Comparison of ENCODE assay signal across 3 cellular contexts in the genomic region with DNA sequence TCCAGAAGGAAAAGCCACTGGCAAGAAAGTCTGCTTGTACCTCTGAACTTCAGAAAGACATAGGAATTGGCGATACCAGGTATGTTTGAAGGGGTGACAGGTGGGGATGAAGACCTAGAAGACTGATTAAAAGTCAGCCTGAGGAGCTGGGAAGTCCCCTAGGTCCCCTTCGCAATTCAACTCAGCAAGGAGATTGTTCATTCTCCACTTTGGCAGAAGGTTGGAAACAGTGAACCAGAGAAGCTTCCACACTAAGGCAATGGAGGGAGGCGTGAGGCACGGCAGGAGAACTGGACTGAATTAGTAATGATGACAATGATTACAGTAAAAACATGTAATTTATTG.
TF ChIP-seq lines count a peak whose summit lies in the region.

No MANE protein-coding gene starts in this region.

TF ChIP-seq in GM23338, 12 proteins besides CTCF, POLR2A, EP300 and RAD21 (continues in another document):
- TF ChIP-seq, protein P1, sequence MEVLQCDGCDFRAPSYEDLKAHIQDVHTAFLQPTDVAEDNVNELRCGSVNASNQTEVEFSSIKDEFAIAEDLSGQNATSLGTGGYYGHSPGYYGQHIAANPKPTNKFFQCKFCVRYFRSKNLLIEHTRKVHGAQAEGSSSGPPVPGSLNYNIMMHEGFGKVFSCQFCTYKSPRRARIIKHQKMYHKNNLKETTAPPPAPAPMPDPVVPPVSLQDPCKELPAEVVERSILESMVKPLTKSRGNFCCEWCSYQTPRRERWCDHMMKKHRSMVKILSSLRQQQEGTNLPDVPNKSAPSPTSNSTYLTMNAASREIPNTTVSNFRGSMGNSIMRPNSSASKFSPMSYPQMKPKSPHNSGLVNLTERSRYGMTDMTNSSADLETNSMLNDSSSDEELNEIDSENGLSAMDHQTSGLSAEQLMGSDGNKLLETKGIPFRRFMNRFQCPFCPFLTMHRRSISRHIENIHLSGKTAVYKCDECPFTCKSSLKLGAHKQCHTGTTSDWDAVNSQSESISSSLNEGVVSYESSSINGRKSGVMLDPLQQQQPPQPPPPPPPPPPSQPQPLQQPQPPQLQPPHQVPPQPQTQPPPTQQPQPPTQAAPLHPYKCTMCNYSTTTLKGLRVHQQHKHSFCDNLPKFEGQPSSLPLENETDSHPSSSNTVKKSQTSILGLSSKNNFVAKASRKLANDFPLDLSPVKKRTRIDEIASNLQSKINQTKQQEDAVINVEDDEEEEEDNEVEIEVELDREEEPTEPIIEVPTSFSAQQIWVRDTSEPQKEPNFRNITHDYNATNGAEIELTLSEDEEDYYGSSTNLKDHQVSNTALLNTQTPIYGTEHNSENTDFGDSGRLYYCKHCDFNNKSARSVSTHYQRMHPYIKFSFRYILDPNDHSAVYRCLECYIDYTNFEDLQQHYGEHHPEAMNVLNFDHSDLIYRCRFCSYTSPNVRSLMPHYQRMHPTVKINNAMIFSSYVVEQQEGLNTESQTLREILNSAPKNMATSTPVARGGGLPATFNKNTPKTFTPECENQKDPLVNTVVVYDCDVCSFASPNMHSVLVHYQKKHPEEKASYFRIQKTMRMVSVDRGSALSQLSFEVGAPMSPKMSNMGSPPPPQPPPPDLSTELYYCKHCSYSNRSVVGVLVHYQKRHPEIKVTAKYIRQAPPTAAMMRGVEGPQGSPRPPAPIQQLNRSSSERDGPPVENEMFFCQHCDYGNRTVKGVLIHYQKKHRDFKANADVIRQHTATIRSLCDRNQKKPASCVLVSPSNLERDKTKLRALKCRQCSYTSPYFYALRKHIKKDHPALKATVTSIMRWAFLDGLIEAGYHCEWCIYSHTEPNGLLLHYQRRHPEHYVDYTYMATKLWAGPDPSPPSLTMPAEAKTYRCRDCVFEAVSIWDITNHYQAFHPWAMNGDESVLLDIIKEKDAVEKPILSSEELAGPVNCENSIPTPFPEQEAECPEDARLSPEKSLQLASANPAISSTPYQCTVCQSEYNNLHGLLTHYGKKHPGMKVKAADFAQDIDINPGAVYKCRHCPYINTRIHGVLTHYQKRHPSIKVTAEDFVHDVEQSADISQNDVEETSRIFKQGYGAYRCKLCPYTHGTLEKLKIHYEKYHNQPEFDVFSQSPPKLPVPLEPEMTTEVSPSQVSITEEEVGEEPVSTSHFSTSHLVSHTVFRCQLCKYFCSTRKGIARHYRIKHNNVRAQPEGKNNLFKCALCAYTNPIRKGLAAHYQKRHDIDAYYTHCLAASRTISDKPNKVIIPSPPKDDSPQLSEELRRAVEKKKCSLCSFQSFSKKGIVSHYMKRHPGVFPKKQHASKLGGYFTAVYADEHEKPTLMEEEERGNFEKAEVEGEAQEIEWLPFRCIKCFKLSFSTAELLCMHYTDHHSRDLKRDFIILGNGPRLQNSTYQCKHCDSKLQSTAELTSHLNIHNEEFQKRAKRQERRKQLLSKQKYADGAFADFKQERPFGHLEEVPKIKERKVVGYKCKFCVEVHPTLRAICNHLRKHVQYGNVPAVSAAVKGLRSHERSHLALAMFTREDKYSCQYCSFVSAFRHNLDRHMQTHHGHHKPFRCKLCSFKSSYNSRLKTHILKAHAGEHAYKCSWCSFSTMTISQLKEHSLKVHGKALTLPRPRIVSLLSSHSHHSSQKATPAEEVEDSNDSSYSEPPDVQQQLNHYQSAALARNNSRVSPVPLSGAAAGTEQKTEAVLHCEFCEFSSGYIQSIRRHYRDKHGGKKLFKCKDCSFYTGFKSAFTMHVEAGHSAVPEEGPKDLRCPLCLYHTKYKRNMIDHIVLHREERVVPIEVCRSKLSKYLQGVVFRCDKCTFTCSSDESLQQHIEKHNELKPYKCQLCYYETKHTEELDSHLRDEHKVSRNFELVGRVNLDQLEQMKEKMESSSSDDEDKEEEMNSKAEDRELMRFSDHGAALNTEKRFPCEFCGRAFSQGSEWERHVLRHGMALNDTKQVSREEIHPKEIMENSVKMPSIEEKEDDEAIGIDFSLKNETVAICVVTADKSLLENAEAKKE (CRISPR knock-in tag; IDR thresholded peaks at IDR 0.05), result no peak
- TF ChIP-seq ZNF114 (CRISPR knock-in tag; IDR thresholded peaks at IDR 0.05), result no peak
- no peak for TF ChIP-seq EZH2phosphoT487 (IDR thresholded peaks at IDR 0.05; ENCODE audit: unreplicated experiment)

TF ChIP-seq in GM12878, 131 proteins besides CTCF, POLR2A, EP300 and RAD21 (continues in another document):
- TF ChIP-seq CBX5 (IDR thresholded peaks at IDR 0.05; ENCODE audit: low read depth), result no peak
- TF ChIP-seq, protein P2, sequence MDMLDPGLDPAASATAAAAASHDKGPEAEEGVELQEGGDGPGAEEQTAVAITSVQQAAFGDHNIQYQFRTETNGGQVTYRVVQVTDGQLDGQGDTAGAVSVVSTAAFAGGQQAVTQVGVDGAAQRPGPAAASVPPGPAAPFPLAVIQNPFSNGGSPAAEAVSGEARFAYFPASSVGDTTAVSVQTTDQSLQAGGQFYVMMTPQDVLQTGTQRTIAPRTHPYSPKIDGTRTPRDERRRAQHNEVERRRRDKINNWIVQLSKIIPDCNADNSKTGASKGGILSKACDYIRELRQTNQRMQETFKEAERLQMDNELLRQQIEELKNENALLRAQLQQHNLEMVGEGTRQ (IDR thresholded peaks at IDR 0.05; ENCODE audit: borderline replicate concordance, low read depth, low read length), result no peak
- TF ChIP-seq CREB1 (IDR thresholded peaks at IDR 0.05; ENCODE audit: low read depth), result no peak
- TF ChIP-seq KDM1A (IDR thresholded peaks at IDR 0.05; ENCODE audit: borderline replicate concordance), result no peak
- TF ChIP-seq BCL11A (IDR thresholded peaks at IDR 0.05; ENCODE audit: low read depth, low read length), result no peak
- TF ChIP-seq, protein P3, sequence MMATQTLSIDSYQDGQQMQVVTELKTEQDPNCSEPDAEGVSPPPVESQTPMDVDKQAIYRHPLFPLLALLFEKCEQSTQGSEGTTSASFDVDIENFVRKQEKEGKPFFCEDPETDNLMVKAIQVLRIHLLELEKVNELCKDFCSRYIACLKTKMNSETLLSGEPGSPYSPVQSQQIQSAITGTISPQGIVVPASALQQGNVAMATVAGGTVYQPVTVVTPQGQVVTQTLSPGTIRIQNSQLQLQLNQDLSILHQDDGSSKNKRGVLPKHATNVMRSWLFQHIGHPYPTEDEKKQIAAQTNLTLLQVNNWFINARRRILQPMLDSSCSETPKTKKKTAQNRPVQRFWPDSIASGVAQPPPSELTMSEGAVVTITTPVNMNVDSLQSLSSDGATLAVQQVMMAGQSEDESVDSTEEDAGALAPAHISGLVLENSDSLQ (IDR thresholded peaks at IDR 0.05), result 0 out of 2 replicates have a peak, but pooled peaks have one; percentile 4
- TF ChIP-seq KLF5 (IDR thresholded peaks at IDR 0.05; ENCODE audit: partially characterized antibody), result no peak
- no peak for TF ChIP-seq SUPT20H (IDR thresholded peaks at IDR 0.05; ENCODE audit: borderline replicate concordance, control insufficient read depth, low read depth, low read length)
- TF ChIP-seq SIN3A (IDR thresholded peaks at IDR 0.05; ENCODE audit: low read depth, low read length), result no peak
- 0 out of 2 replicates have a peak, but pooled peaks have one; percentile 82 for TF ChIP-seq DPF2 (IDR thresholded peaks at IDR 0.05)
- no peak for TF ChIP-seq ASH2L (IDR thresholded peaks at IDR 0.05; ENCODE audit: borderline replicate concordance, low read depth)
- TF ChIP-seq IKZF2 (IDR thresholded peaks at IDR 0.05), result peak; percentile 64 to 85; a peak in 2 of 4 replicates
- no peak for TF ChIP-seq JUNB (IDR thresholded peaks at IDR 0.05)
- no peak for TF ChIP-seq MYB (IDR thresholded peaks at IDR 0.05; ENCODE audit: borderline replicate concordance, low read depth, low read length)
- TF ChIP-seq TAF1 (IDR thresholded peaks at IDR 0.05; ENCODE audit: borderline replicate concordance, low read depth, low read length), result no peak
- TF ChIP-seq, protein P4, sequence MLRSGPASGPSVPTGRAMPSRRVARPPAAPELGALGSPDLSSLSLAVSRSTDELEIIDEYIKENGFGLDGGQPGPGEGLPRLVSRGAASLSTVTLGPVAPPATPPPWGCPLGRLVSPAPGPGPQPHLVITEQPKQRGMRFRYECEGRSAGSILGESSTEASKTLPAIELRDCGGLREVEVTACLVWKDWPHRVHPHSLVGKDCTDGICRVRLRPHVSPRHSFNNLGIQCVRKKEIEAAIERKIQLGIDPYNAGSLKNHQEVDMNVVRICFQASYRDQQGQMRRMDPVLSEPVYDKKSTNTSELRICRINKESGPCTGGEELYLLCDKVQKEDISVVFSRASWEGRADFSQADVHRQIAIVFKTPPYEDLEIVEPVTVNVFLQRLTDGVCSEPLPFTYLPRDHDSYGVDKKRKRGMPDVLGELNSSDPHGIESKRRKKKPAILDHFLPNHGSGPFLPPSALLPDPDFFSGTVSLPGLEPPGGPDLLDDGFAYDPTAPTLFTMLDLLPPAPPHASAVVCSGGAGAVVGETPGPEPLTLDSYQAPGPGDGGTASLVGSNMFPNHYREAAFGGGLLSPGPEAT (IDR thresholded peaks at IDR 0.05; ENCODE audit: low read depth), result peak; percentile 50
- TF ChIP-seq TCF7 (IDR thresholded peaks at IDR 0.05; ENCODE audit: borderline replicate concordance), result no peak
- no peak for TF ChIP-seq NR2C1 (IDR thresholded peaks at IDR 0.05)

TF ChIP-seq in SK-N-SH, 30 proteins besides CTCF, POLR2A, EP300 and RAD21:
- TF ChIP-seq GABPA (IDR thresholded peaks at IDR 0.05; ENCODE audit: low read depth), result no peak
- TF ChIP-seq, protein P5, sequence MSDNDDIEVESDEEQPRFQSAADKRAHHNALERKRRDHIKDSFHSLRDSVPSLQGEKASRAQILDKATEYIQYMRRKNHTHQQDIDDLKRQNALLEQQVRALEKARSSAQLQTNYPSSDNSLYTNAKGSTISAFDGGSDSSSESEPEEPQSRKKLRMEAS (IDR thresholded peaks at IDR 0.05; ENCODE audit: low read depth), result no peak
- TF ChIP-seq, protein P2 (IDR thresholded peaks at IDR 0.05; ENCODE audit: borderline replicate concordance, low read depth, low read length), result no peak
